In genomic region chr14:87111141-87111540, GRCh38 we compare ENCODE assay signal across 24 cellular contexts.
"Had no signal": no experiment of that assay in that cellular context is flagged by ENCODE, and none has a peak within 500 bp of the region (broad histone marks: within the 10 kb centered on the region; RNA-seq: fewer than 3 reads in every experiment).

No MANE protein-coding gene starts in this region.

- H3K27ac ChIP-seq: left ventricle myocardium inferior, neural progenitor cell, neutrophil, parathyroid adenoma, psoas muscle, right lobe of liver, stomach, testis, thyroid gland, transverse colon, upper lobe of left lung, vagina had no signal

- H3K4me3 ChIP-seq: left ventricle myocardium inferior, lung, neural progenitor cell, psoas muscle, right lobe of liver, smooth muscle cell, stomach, testis, thyroid gland, transverse colon, upper lobe of left lung, vagina had no signal

- H3K27me3 ChIP-seq: neural progenitor cell, neutrophil, right lobe of liver, stomach, testis, thyroid gland, transverse colon, upper lobe of left lung, vagina had no signal

- H2AFZ ChIP-seq: neural progenitor cell, parathyroid adenoma had no signal

- H3K79me2 ChIP-seq: parathyroid adenoma had no signal

- H3K4me3 Mint-ChIP-seq: mesothelial cell of epicardium; naive B cell; natural killer cell; nephron progenitor cell; neural progenitor cell; stimulated activated naive B cell treated with anti-CD40 and anti-IgM and Interleukin-4, amounts not matched to agents 10 μg/mL and 1 μg/mL and 100 μg/mL, for 72 hours had no signal

- H3K4me2 ChIP-seq: neural progenitor cell, smooth muscle cell had no signal

- H3K4me1 ChIP-seq: left ventricle myocardium inferior, neural progenitor cell, parathyroid adenoma, psoas muscle, right lobe of liver, stomach, testis, thyroid gland, transverse colon, upper lobe of left lung, vagina had no signal

- H3K27ac Mint-ChIP-seq: mesothelial cell of epicardium; naive B cell; natural killer cell; nephron progenitor cell; neural progenitor cell; stimulated activated naive B cell treated with anti-CD40 and anti-IgM and Interleukin-4, amounts not matched to agents 10 μg/mL and 1 μg/mL and 100 μg/mL, for 72 hours had no signal

- H3K9me3 ChIP-seq: left ventricle myocardium inferior, neutrophil, psoas muscle, right lobe of liver, stomach, testis, thyroid gland, transverse colon, upper lobe of left lung, vagina had no signal

- H3K36me3 ChIP-seq: left ventricle myocardium inferior, neural progenitor cell, neutrophil, right lobe of liver, stomach, thyroid gland, transverse colon, upper lobe of left lung, vagina had no signal

- ATAC-seq: natural killer cell; psoas muscle; right lobe of liver; stimulated activated naive B cell treated with anti-CD40 and anti-IgM and Interleukin-4, amounts not matched to agents 10 μg/mL and 1 μg/mL and 100 μg/mL, for 72 hours; stimulated activated naive CD8-positive, alpha-beta T cell treated with anti-CD3 and anti-CD28 coated beads, Interleukin-15, Interleukin-2, amounts not matched to agents 100 U/mL and 50 U/mL, for 24 hours had no signal

- H3K27me3 Mint-ChIP-seq: naive B cell; stimulated activated naive B cell treated with anti-CD40 and anti-IgM and Interleukin-4, amounts not matched to agents 10 μg/mL and 1 μg/mL and 100 μg/mL, for 72 hours had no signal

- H3K36me3 Mint-ChIP-seq: mesothelial cell of epicardium; naive B cell; neural progenitor cell; stimulated activated naive B cell treated with anti-CD40 and anti-IgM and Interleukin-4, amounts not matched to agents 10 μg/mL and 1 μg/mL and 100 μg/mL, for 72 hours had no signal

- DNase-seq: islet precursor cell; left ventricle myocardium inferior; mesendoderm; naive B cell; natural killer cell; nephron progenitor cell; psoas muscle; right lobe of liver; stimulated activated CD4-positive, alpha-beta T cell treated with anti-CD3 and anti-CD28 coated beads, Interleukin-1b, Interleukin-23, amount 100 ng/mL, for 48 hours; stimulated activated CD4-positive, alpha-beta T cell treated with anti-CD3 and anti-CD28 coated beads, Interleukin-2, amount 100 ng/mL, for 48 hours; stimulated activated naive B cell treated with anti-CD40 and anti-IgM and Interleukin-4, amounts not matched to agents 10 μg/mL and 1 μg/mL and 100 μg/mL, for 72 hours; stimulated activated naive CD8-positive, alpha-beta T cell treated with anti-CD3 and anti-CD28 coated beads, Interleukin-15, Interleukin-2, amounts not matched to agents 100 U/mL and 50 U/mL, for 24 hours; stomach; testis; thyroid gland; transverse colon; upper lobe of left lung had no signal

- H3K9me3 Mint-ChIP-seq: nephron progenitor cell, neural progenitor cell had no signal

- H3K4me1 Mint-ChIP-seq: naive B cell; natural killer cell; neural progenitor cell; stimulated activated naive B cell treated with anti-CD40 and anti-IgM and Interleukin-4, amounts not matched to agents 10 μg/mL and 1 μg/mL and 100 μg/mL, for 72 hours had no signal

- H3K9ac ChIP-seq: neural progenitor cell, parathyroid adenoma had no signal
